ENCODE assay signal across 23 cellular contexts in genomic region chr19:33634361-33635091, GRCh38. TPM values are rescaled to one million over a fixed set of nuclear protein-coding genes. Genes with fewer than 3 reads are reported as not detected.
"Had no signal": no experiment of that assay in that cellular context is flagged by ENCODE, and none has a peak within 500 bp of the region (broad histone marks: within the 10 kb centered on the region; RNA-seq: fewer than 3 reads in every experiment).

No MANE protein-coding gene starts in this region.

- H3K9me3 ChIP-seq: left lung, ovary, psoas muscle, upper lobe of left lung had no signal

- H3K4me2 ChIP-seq: hepatocyte had no signal

- DNase-seq: activated CD4-positive, alpha-beta T cell treated with anti-CD3 and anti-CD28 coated beads for 1 hour; activated naive CD4-positive, alpha-beta T cell treated with anti-CD3 and anti-CD28 coated beads for 36 hours; activated naive CD8-positive, alpha-beta T cell treated with anti-CD3 and anti-CD28 coated beads, Interleukin-2, amount 10 ng/mL, durations not matched to agents 7 days and 5 days; activated T-cell treated with anti-CD3 and anti-CD28 coated beads, Interleukin-2, amount 50 U/mL, for 4 hours; amniotic stem cell; effector memory CD4-positive, alpha-beta T cell; foreskin keratinocyte; immature natural killer cell; kidney glomerular epithelial cell; left lung; natural killer cell; ovary; psoas muscle; right cardiac atrium; stimulated activated CD4-positive, alpha-beta T cell treated with anti-CD3 and anti-CD28 coated beads, Interleukin-12 subunit alpha, Interleukin-12 subunit beta, amount 100 ng/mL, for 4 hours; T-cell; upper lobe of left lung had no signal

- H3K36me3 Mint-ChIP-seq: activated naive CD8-positive, alpha-beta T cell treated with anti-CD3 and anti-CD28 coated beads, Interleukin-2, amount 10 ng/mL, durations not matched to agents 7 days and 5 days; immature natural killer cell; mesothelial cell of epicardium; natural killer cell; T-cell had no signal

- H3K79me2 ChIP-seq: hepatocyte had no signal

- H3K4me1 Mint-ChIP-seq: activated naive CD8-positive, alpha-beta T cell treated with anti-CD3 and anti-CD28 coated beads, Interleukin-2, amount 10 ng/mL, durations not matched to agents 7 days and 5 days; immature natural killer cell; natural killer cell; T-cell had no signal

- H3K27ac Mint-ChIP-seq: activated naive CD4-positive, alpha-beta T cell treated with anti-CD3 and anti-CD28 coated beads for 36 hours; activated naive CD8-positive, alpha-beta T cell treated with anti-CD3 and anti-CD28 coated beads, Interleukin-2, amount 10 ng/mL, durations not matched to agents 7 days and 5 days; activated T-helper 2 cell treated with anti-CD3 and anti-CD28 coated beads, Interferon-gamma antibody, Interleukin-2, Interleukin-4, amounts not matched to agents 10 μg/mL and 5 μg/mL and 100 μg/mL, durations not matched to agents 14 hours and 24 hours and 36 hours; immature natural killer cell; mesothelial cell of epicardium; natural killer cell; stimulated activated naive CD8-positive, alpha-beta T cell treated with anti-CD3 and anti-CD28 coated beads, Interleukin-15, Interleukin-2, amounts not matched to agents 100 ng/mL and 50 ng/mL, for 24 hours; T-cell; T-helper 2 cell treated with Interferon-gamma antibody and Interleukin-4, amounts not matched to agents 5 μg/mL and 100 μg/mL, for 36 hours had no signal

- H3K36me3 ChIP-seq: left lung, ovary, upper lobe of left lung had no signal

- H2AFZ ChIP-seq: hepatocyte had no signal

- H3K9me3 Mint-ChIP-seq: activated naive CD4-positive, alpha-beta T cell treated with anti-CD3 and anti-CD28 coated beads for 36 hours; activated T-cell treated with anti-CD3 and anti-CD28 coated beads, Interleukin-2, amount 50 U/mL, for 4 hours; activated T-helper 2 cell treated with anti-CD3 and anti-CD28 coated beads, Interferon-gamma antibody, Interleukin-2, Interleukin-4, amounts not matched to agents 10 μg/mL and 5 μg/mL and 100 μg/mL, durations not matched to agents 14 hours and 24 hours and 36 hours; immature natural killer cell; mesothelial cell of epicardium; natural killer cell; stimulated activated naive CD8-positive, alpha-beta T cell treated with anti-CD3 and anti-CD28 coated beads, Interleukin-15, Interleukin-2, amounts not matched to agents 100 ng/mL and 50 ng/mL, for 24 hours; T-helper 2 cell treated with Interferon-gamma antibody and Interleukin-4, amounts not matched to agents 5 μg/mL and 100 μg/mL, for 36 hours had no signal

- H3K4me3 Mint-ChIP-seq: activated naive CD4-positive, alpha-beta T cell treated with anti-CD3 and anti-CD28 coated beads for 36 hours; activated naive CD8-positive, alpha-beta T cell treated with anti-CD3 and anti-CD28 coated beads, Interleukin-2, amount 10 ng/mL, durations not matched to agents 7 days and 5 days; activated T-cell treated with anti-CD3 and anti-CD28 coated beads, Interleukin-2, amount 50 U/mL, for 4 hours; immature natural killer cell; mesothelial cell of epicardium; natural killer cell; stimulated activated naive CD8-positive, alpha-beta T cell treated with anti-CD3 and anti-CD28 coated beads, Interleukin-15, Interleukin-2, amounts not matched to agents 100 ng/mL and 50 ng/mL, for 24 hours; T-cell; T-helper 2 cell treated with Interferon-gamma antibody and Interleukin-4, amounts not matched to agents 5 μg/mL and 100 μg/mL, for 36 hours had no signal

- H3K4me1 ChIP-seq: foreskin keratinocyte, left lung, psoas muscle, upper lobe of left lung had no signal

- H3K4me3 ChIP-seq: hepatocyte, left lung, ovary, psoas muscle, upper lobe of left lung had no signal

- H3K27me3 ChIP-seq: foreskin keratinocyte, ovary, upper lobe of left lung had no signal

- H3K27ac ChIP-seq: foreskin keratinocyte, hepatocyte, left lung, ovary, psoas muscle, upper lobe of left lung had no signal

- ATAC-seq: activated T-cell treated with anti-CD3 and anti-CD28 coated beads, Interleukin-2, amount 50 U/mL, for 4 hours; foreskin keratinocyte; left lung; natural killer cell; psoas muscle; right cardiac atrium; T-cell had no signal

RNA-seq across cellular contexts. Expression of gene CHST8, which starts 12.8 kb away (rescaled TPM):
- total RNA-seq: activated naive CD4-positive, alpha-beta T cell treated with anti-CD3 and anti-CD28 coated beads for 36 hours; activated naive CD8-positive, alpha-beta T cell treated with anti-CD3 and anti-CD28 coated beads, Interleukin-2, amount 10 ng/mL, durations not matched to agents 7 days and 5 days; activated T-cell treated with anti-CD3 and anti-CD28 coated beads, Interleukin-2, amount 50 U/mL, for 4 hours; activated T-helper 2 cell treated with anti-CD3 and anti-CD28 coated beads, Interferon-gamma antibody, Interleukin-2, Interleukin-4, amounts not matched to agents 10 μg/mL and 5 μg/mL and 100 μg/mL, durations not matched to agents 14 hours and 24 hours and 36 hours; natural killer cell; skeletal muscle tissue; T-cell had no signal
